ENCODE assay signal across 8 cellular contexts in genomic region chr22:17158176-17158567, GRCh38. TPM values are rescaled to one million over a fixed set of nuclear protein-coding genes. Genes with fewer than 3 reads are reported as not detected.
DNase-seq lines count a peak whose midpoint lies in the region; ATAC-seq lines count a peak whose summit lies in the region.

No MANE protein-coding gene starts in this region.

- peak overlapping the region; percentile 90 for H3K4me3 Mint-ChIP-seq in activated naive CD8-positive, alpha-beta T cell treated with anti-CD3 and anti-CD28 coated beads for 36 hours
- H3K4me3 Mint-ChIP-seq in stimulated activated naive CD8-positive, alpha-beta T cell treated with anti-CD3 and anti-CD28 coated beads, Interleukin-15, amount 100 ng/mL, for 72 hours = peak overlapping the region; percentile 84 to 95

- no peak overlapping the region for H3K27ac ChIP-seq in iPS-20b (ENCODE audit: low read length)

- DNase-seq in DMS53 treated with DMSO at 0.1 percent for 48 hours (lab: John Stamatoyannopoulos, UW; ENCODE audit: unreplicated experiment) (peak; percentile 24), DMS53 (lab: John Stamatoyannopoulos, UW) (no peak), NCI-H226 (no peak), NCI-H82 treated with DMSO at 0.1 percent for 48 hours (lab: John Stamatoyannopoulos, UW; ENCODE audit: unreplicated experiment) (no peak)
- no peak for DNase-seq in activated naive CD8-positive, alpha-beta T cell treated with anti-CD3 and anti-CD28 coated beads for 36 hours
- no peak for DNase-seq in stimulated activated naive CD8-positive, alpha-beta T cell treated with anti-CD3 and anti-CD28 coated beads, Interleukin-15, amount 100 ng/mL, for 72 hours

- ATAC-seq in stimulated activated naive CD8-positive, alpha-beta T cell treated with anti-CD3 and anti-CD28 coated beads, Interleukin-15, amount 100 ng/mL, for 72 hours = no peak
- no peak for ATAC-seq in HG02571 (IDR thresholded peaks at IDR 0.05; ENCODE audit: unreplicated experiment)

- no peaks in the 10 kb centered on the region for H3K4me1 ChIP-seq in iPS-20b (ENCODE audit: insufficient read depth, low read length)

- peaks cover 7% of the 10 kb centered on the region; the same call in 1 of the 2 replicates for H3K36me3 ChIP-seq in iPS-20b (ENCODE audit: insufficient read depth, low read depth, low read length)

- H3K27me3 Mint-ChIP-seq in activated naive CD8-positive, alpha-beta T cell treated with anti-CD3 and anti-CD28 coated beads for 36 hours = no peaks in the 10 kb centered on the region
- H3K27me3 Mint-ChIP-seq in stimulated activated naive CD8-positive, alpha-beta T cell treated with anti-CD3 and anti-CD28 coated beads, Interleukin-15, amount 100 ng/mL, for 72 hours = no peaks in the 10 kb centered on the region

- peak overlapping the region; percentile 69; the same call in 1 of the 2 replicates for H3K9ac ChIP-seq in iPS-20b (ENCODE audit: low read depth, low read length)

- H3K27me3 ChIP-seq in iPS-20b (ENCODE audit: insufficient read depth, low read length) = no peaks in the 10 kb centered on the region; the same call in 1 of the 2 replicates

- peak overlapping the region; percentile 84 for H3K27ac Mint-ChIP-seq in activated naive CD8-positive, alpha-beta T cell treated with anti-CD3 and anti-CD28 coated beads for 36 hours
- H3K27ac Mint-ChIP-seq in stimulated activated naive CD8-positive, alpha-beta T cell treated with anti-CD3 and anti-CD28 coated beads, Interleukin-15, amount 100 ng/mL, for 72 hours = peak overlapping the region; percentile 90 to 93

- H3K4me3 ChIP-seq in iPS-20b (ENCODE audit: low read length) = peak overlapping the region; percentile 83

- H3K9me3 Mint-ChIP-seq in activated naive CD8-positive, alpha-beta T cell treated with anti-CD3 and anti-CD28 coated beads for 36 hours = no peaks in the 10 kb centered on the region
- no peaks in the 10 kb centered on the region for H3K9me3 Mint-ChIP-seq in stimulated activated naive CD8-positive, alpha-beta T cell treated with anti-CD3 and anti-CD28 coated beads, Interleukin-15, amount 100 ng/mL, for 72 hours

- peaks cover 35% of the 10 kb centered on the region for H3K4me1 Mint-ChIP-seq in activated naive CD8-positive, alpha-beta T cell treated with anti-CD3 and anti-CD28 coated beads for 36 hours
- H3K4me1 Mint-ChIP-seq in stimulated activated naive CD8-positive, alpha-beta T cell treated with anti-CD3 and anti-CD28 coated beads, Interleukin-15, amount 100 ng/mL, for 72 hours = peaks cover 55% of the 10 kb centered on the region

- peaks cover 20% of the 10 kb centered on the region for H3K36me3 Mint-ChIP-seq in activated naive CD8-positive, alpha-beta T cell treated with anti-CD3 and anti-CD28 coated beads for 36 hours

- H3K9me3 ChIP-seq in iPS-20b (ENCODE audit: insufficient read depth, low read depth, low read length) = no peaks in the 10 kb centered on the region

RNA-seq across cellular contexts. Expression of gene HDHD5, which starts 0.9 kb away (rescaled TPM):
- total RNA-seq in activated naive CD8-positive, alpha-beta T cell treated with anti-CD3 and anti-CD28 coated beads for 36 hours = 10 to 100 TPM; 54.9 to 64.8 TPM

RNA-seq across cellular contexts. Expression of gene TMEM121B, which starts 37.0 kb away (rescaled TPM):
- total RNA-seq in activated naive CD8-positive, alpha-beta T cell treated with anti-CD3 and anti-CD28 coated beads for 36 hours = under 1 TPM; 0.27 to 0.36 TPM
